Comparison of ENCODE assay signal across 10 cellular contexts in genomic region chr1:244214009-244214967, GRCh38.
DNase-seq lines count a peak whose midpoint lies in the region; ATAC-seq and TF ChIP-seq lines count a peak whose summit lies in the region.
"Had no signal": no experiment of that assay in that cellular context is flagged by ENCODE, and none has a peak within 500 bp of the region (broad histone marks: within the 10 kb centered on the region; RNA-seq: fewer than 3 reads in every experiment).

No MANE protein-coding gene starts in this region.

- POLR2A ChIA-PET in GM10248 (lab: Yijun Ruan, JAX): no interaction called here

- intact Hi-C loops in sciatic nerve (cut with DNase I): no loop called here

- peak; percentile 95 for DNase-seq in HCEC 1CT
- peak; percentile 84 for DNase-seq in T1000 (lab: John Stamatoyannopoulos, UW)
- DNase-seq in glomerular endothelial cell (ENCODE audit: extremely low read depth, low read depth, low spot score): peak; percentile 97
- no peak for DNase-seq in sciatic nerve (ENCODE audit: low spot score)
- no peak for DNase-seq in NCI-H1092 (lab: John Stamatoyannopoulos, UW)
- DNase-seq in NK-92 (lab: John Stamatoyannopoulos, UW; ENCODE audit: unreplicated experiment): no peak
- DNase-seq in GM10248 (ENCODE audit: extremely low spot score): no peak
- DNase-seq: cortex of kidney, T-helper 9 cell had no signal

- no peak for TF ChIP-seq CTCF in GM10248 (IDR thresholded peaks at IDR 0.05; ENCODE audit: control extremely low read depth, extremely low read depth, low read depth, missing control alignments)

- CTCF ChIA-PET in GM10248 (lab: Yijun Ruan, JAX): no interaction called here

- ATAC-seq in sciatic nerve (peak; percentile 29), GM21360 (IDR thresholded peaks at IDR 0.05; ENCODE audit: unreplicated experiment) (no peak)

Comparison
In these comparisons a context has a peak if more than half of its experiments do, and no peak if none do; other contexts are left out.
1. DNase-seq: peak in HCEC 1CT (single experiment), T1000 (single experiment) and glomerular endothelial cell (single experiment); none in sciatic nerve (single experiment), NCI-H1092 (single experiment), NK-92 (single experiment) and GM10248 (single experiment).